In genomic region chr2:95121150-95121494, GRCh38 we compare ENCODE assay signal across 8 cellular contexts. TPM values are rescaled to one million over a fixed set of nuclear protein-coding genes. Genes with fewer than 3 reads are reported as not detected.
A peak's percentile ranks its signal among the peaks of the same experiment; 100 is the strongest.
DNase-seq lines count a peak whose midpoint lies in the region; ATAC-seq and TF ChIP-seq lines count a peak whose summit lies in the region.

No MANE protein-coding gene starts in this region.

- no peaks in the 10 kb centered on the region for H3K27me3 Mint-ChIP-seq in activated naive CD4-positive, alpha-beta T cell treated with anti-CD3 and anti-CD28 coated beads, Interleukin-2, amount 10 ng/mL, durations not matched to agents 7 days and 5 days

- H3K27ac Mint-ChIP-seq in activated naive CD4-positive, alpha-beta T cell treated with anti-CD3 and anti-CD28 coated beads, Interleukin-2, amount 10 ng/mL, durations not matched to agents 7 days and 5 days = peak overlapping the region; percentile 97

- WGBS in esophagus squamous epithelium, 2 donors = 1 to 4% methylated on average over 11 to 12 of the region's 20 CpGs

- peaks cover 0 to 10% (median 0%) of the 10 kb centered on the region in 3 donors for H3K36me3 ChIP-seq in esophagus squamous epithelium

- no peaks in the 10 kb centered on the region for H3K9me3 ChIP-seq in esophagus squamous epithelium

- H3K27ac ChIP-seq in esophagus squamous epithelium = peak overlapping the region; percentile 92 to 97 (median 94)

- DNase-seq in activated naive CD4-positive, alpha-beta T cell treated with anti-CD3 and anti-CD28 coated beads, Interleukin-2, amount 10 ng/mL, durations not matched to agents 7 days and 5 days = no peak
- DNase-seq in activated naive CD4-positive, alpha-beta T cell treated with anti-CD3 and anti-CD28 coated beads, Interleukin-2, amount 50 U/mL, for 16 hours = no peak
- no peak for DNase-seq in esophagus squamous epithelium (lab: John Stamatoyannopoulos, UW)
- no peak for DNase-seq in omental fat pad (ENCODE audit: low spot score)
- DNase-seq in HPDE6-E6E7 (ENCODE audit: extremely low spot score) = no peak
- DNase-seq in AG08395 (ENCODE audit: low spot score) = no peak

- H3K4me3 ChIP-seq in esophagus squamous epithelium = peak overlapping the region; percentile 80 to 98 (median 86)

- peak overlapping the region; percentile 98 for H3K4me3 Mint-ChIP-seq in activated naive CD4-positive, alpha-beta T cell treated with anti-CD3 and anti-CD28 coated beads, Interleukin-2, amount 10 ng/mL, durations not matched to agents 7 days and 5 days

- H3K27me3 ChIP-seq in esophagus squamous epithelium = no peaks in the 10 kb centered on the region

- ATAC-seq in SK-N-SH treated with all-trans-retinoic acid at 6 μM for 48 hours = peak; percentile 4; the same call in 2 of the 3 replicates
- ATAC-seq in omental fat pad (ENCODE audit: low FRiP score) = peak; percentile 19
- no peak for ATAC-seq in HG03095 (IDR thresholded peaks at IDR 0.05; ENCODE audit: unreplicated experiment)

- peaks cover 0 to 40% (median 20%) of the 10 kb centered on the region in 3 donors for H3K4me1 ChIP-seq in esophagus squamous epithelium

- peaks cover 45% of the 10 kb centered on the region for H3K4me1 Mint-ChIP-seq in activated naive CD4-positive, alpha-beta T cell treated with anti-CD3 and anti-CD28 coated beads, Interleukin-2, amount 10 ng/mL, durations not matched to agents 7 days and 5 days

- intact Hi-C loops in esophagus squamous epithelium (cut with DNase I) = no loop called here

- CTCF ChIA-PET in activated naive CD4-positive, alpha-beta T cell treated with anti-CD3 and anti-CD28 coated beads, Interleukin-2, amount 10 ng/mL, durations not matched to agents 7 days and 5 days (lab: Charles Lee) = interaction anchor here (0.7 to 12.1 kb wide), 6 partner anchors 41 to 164 kb away, joined by 3 to 190 read pairs (median 6); partner anchors contain the start of gene MAL

- TF ChIP-seq CTCF in esophagus squamous epithelium (IDR thresholded peaks at IDR 0.05) (no peak), omental fat pad (IDR thresholded peaks at IDR 0.05) (no peak)

- peaks cover 32% of the 10 kb centered on the region for H3K36me3 Mint-ChIP-seq in activated naive CD4-positive, alpha-beta T cell treated with anti-CD3 and anti-CD28 coated beads, Interleukin-2, amount 10 ng/mL, durations not matched to agents 7 days and 5 days

- TF ChIP-seq POLR2A in esophagus squamous epithelium (IDR thresholded peaks at IDR 0.05) = no peak

- no peaks in the 10 kb centered on the region for H3K9me3 Mint-ChIP-seq in activated naive CD4-positive, alpha-beta T cell treated with anti-CD3 and anti-CD28 coated beads, Interleukin-2, amount 10 ng/mL, durations not matched to agents 7 days and 5 days

TF ChIP-seq in SK-N-SH treated with all-trans-retinoic acid at 6 μM for 48 hours, 23 proteins besides CTCF, POLR2A, EP300 and RAD21:
- TF ChIP-seq ZNF70 (CRISPR knock-in tag; IDR thresholded peaks at IDR 0.05) (no peak), ARNTL (CRISPR knock-in tag; IDR thresholded peaks at IDR 0.05; ENCODE audit: borderline replicate concordance, low read depth) (no peak), ZFP30 (CRISPR knock-in tag; IDR thresholded peaks at IDR 0.05) (no peak)
TF ChIP-seq in SK-N-SH treated with all-trans-retinoic acid at 6 μM for 48 hours: peak in this region for 0.

RNA-seq across cellular contexts. Expression of gene MRPS5, which starts 0.5 kb away (rescaled TPM):
- total RNA-seq in esophagus squamous epithelium (10 to 100 TPM; 41.9 to 55.4 (median 46.4) TPM), omental fat pad (10 to 100 TPM; 39.4 to 60.6 (median 47.5) TPM)

RNA-seq across cellular contexts. Expression of gene ZNF514, which starts 38.5 kb away (rescaled TPM):
- 10 to 100 TPM in 1 of 4 donors, 1 to 10 TPM in 3; 4.9 to 23.8 (median 6.9) TPM for total RNA-seq in esophagus squamous epithelium
- total RNA-seq in omental fat pad = 10 to 100 TPM; 11.0 to 28.2 (median 11.4) TPM

RNA-seq across cellular contexts. Expression of gene ZNF2, which starts 44.5 kb away (rescaled TPM):
- total RNA-seq in esophagus squamous epithelium = 1 to 10 TPM; 2.8 to 4.0 (median 3.4) TPM
- 1 to 10 TPM; 2.1 to 7.4 (median 2.7) TPM for total RNA-seq in omental fat pad
